In genomic region chr19:34254552-34255432, GRCh38 we compare ENCODE assay signal across 8 cellular contexts. TPM values are rescaled to one million over a fixed set of nuclear protein-coding genes. Genes with fewer than 3 reads are reported as not detected.
DNase-seq lines count a peak whose midpoint lies in the region; ATAC-seq and TF ChIP-seq lines count a peak whose summit lies in the region.

Gene GARRE1, plus strand, starts transcription at chr19:34254554. Its CDS starts 45,920 bp downstream, at chr19:34300474.

- DNase-seq in SKM-1 treated with dmso at 0.1 percent for 144 hours (lab: John Stamatoyannopoulos, UW; ENCODE audit: unreplicated experiment): peak; percentile 17
- DNase-seq in SKM-1 (lab: John Stamatoyannopoulos, UW; ENCODE audit: unreplicated experiment): no peak
- peak; percentile 33 to 89 for DNase-seq in NCI-H526 (lab: John Stamatoyannopoulos, UW)
- DNase-seq in activated T-cell treated with anti-CD3 and anti-CD28 coated beads, Interleukin-2, amount 50 U/mL, for 72 hours: peak; percentile 69 to 91
- no peak for DNase-seq in fibroblast of mammary gland (ENCODE audit: low read depth)
- no peak for DNase-seq in tibial artery

- no peaks in the 10 kb centered on the region for H3K9me3 Mint-ChIP-seq in activated T-cell treated with anti-CD3 and anti-CD28 coated beads, Interleukin-2, amount 50 U/mL, for 72 hours
- H3K9me3 Mint-ChIP-seq in nephron: no peaks in the 10 kb centered on the region

- peak; percentile 38 for ATAC-seq in HG02938 (IDR thresholded peaks at IDR 0.05; ENCODE audit: unreplicated experiment)
- ATAC-seq in activated T-cell treated with anti-CD3 and anti-CD28 coated beads, Interleukin-2, amount 50 U/mL, for 72 hours (replicated peaks in 1 of 2): peak; percentile 96 to 97

- peaks cover 1 to 6% of the 10 kb centered on the region in 2 donors for H3K36me3 Mint-ChIP-seq in activated T-cell treated with anti-CD3 and anti-CD28 coated beads, Interleukin-2, amount 50 U/mL, for 72 hours (ENCODE audit: insufficient read depth in 2 of 2)
- H3K36me3 Mint-ChIP-seq in nephron (ENCODE audit: low read depth): no peaks in the 10 kb centered on the region

- peak within 1 kb of the TSS; percentile 90 for H3K27ac Mint-ChIP-seq in activated T-cell treated with anti-CD3 and anti-CD28 coated beads, Interleukin-2, amount 50 U/mL, for 72 hours
- H3K27ac Mint-ChIP-seq in nephron: peak within 1 kb of the TSS; percentile 81 to 94 (median 94)

- H3K4me1 ChIP-seq in tibial artery: peaks cover 0 to 40% (median 19%) of the 10 kb centered on the region in 4 donors

- intact Hi-C loops in tibial artery (cut with DNase I; ENCODE audit: low total_unique reads): loop anchor here (10.0 kb wide), 1 partner anchor 80 kb away; no protein-coding TSS in a partner anchor

- H3K4me3 Mint-ChIP-seq in activated T-cell treated with anti-CD3 and anti-CD28 coated beads, Interleukin-2, amount 50 U/mL, for 72 hours: peak within 1 kb of the TSS; percentile 94 to 95
- H3K4me3 Mint-ChIP-seq in nephron: peak within 1 kb of the TSS; percentile 92 to 99 (median 95)

- no peaks in the 10 kb centered on the region for H3K27me3 ChIP-seq in tibial artery

- no peaks in the 10 kb centered on the region for H3K36me3 ChIP-seq in tibial artery

- H3K4me3 ChIP-seq in fibroblast of mammary gland (ENCODE audit: control insufficient read depth, low read depth, low read length) (peak within 1 kb of the TSS; percentile 76), tibial artery (peak within 1 kb of the TSS; percentile 89 to 90)

- H3K9me3 ChIP-seq in tibial artery: no peaks in the 10 kb centered on the region

- H3K4me1 Mint-ChIP-seq in activated T-cell treated with anti-CD3 and anti-CD28 coated beads, Interleukin-2, amount 50 U/mL, for 72 hours (ENCODE audit: low read depth): peaks cover 42% of the 10 kb centered on the region
- peaks cover 26% of the 10 kb centered on the region for H3K4me1 Mint-ChIP-seq in nephron

- H3K27ac ChIP-seq in tibial artery: peak within 1 kb of the TSS; percentile 90 to 96

- TF ChIP-seq CTCF in fibroblast of mammary gland (conservative IDR thresholded peaks at IDR 0.05; ENCODE audit: control insufficient read depth, insufficient read depth, low read depth, low read length): no peak
- TF ChIP-seq CTCF in nephron (IDR thresholded peaks at IDR 0.05; ENCODE audit: unreplicated experiment in 3 of 3): no peak
- no peak for TF ChIP-seq CTCF in tibial artery (IDR thresholded peaks at IDR 0.05)

- H3K27me3 Mint-ChIP-seq in activated T-cell treated with anti-CD3 and anti-CD28 coated beads, Interleukin-2, amount 50 U/mL, for 72 hours (ENCODE audit: low read depth): no peaks in the 10 kb centered on the region
- H3K27me3 Mint-ChIP-seq in nephron (ENCODE audit: low read depth): no peaks in the 10 kb centered on the region

RNA-seq across cellular contexts. Expression of gene GARRE1, which starts in this region (rescaled TPM):
- total RNA-seq in activated T-cell treated with anti-CD3 and anti-CD28 coated beads, Interleukin-2, amount 50 U/mL, for 72 hours: 10 to 100 TPM; 13.2 to 17.9 TPM

Comparison
In these comparisons a context has a peak if more than half of its experiments do, and no peak if none do; other contexts are left out.
1. DNase-seq: peak in SKM-1 treated with dmso at 0.1 percent for 144 hours (single experiment), NCI-H526 (2 of 2) and activated T-cell treated with anti-CD3 and anti-CD28 coated beads, Interleukin-2, amount 50 U/mL, for 72 hours (2 of 2); none in SKM-1 (single experiment), fibroblast of mammary gland (single experiment) and tibial artery (0 of 2).